Comparison of ENCODE assay signal across 12 cellular contexts in the genomic region with DNA sequence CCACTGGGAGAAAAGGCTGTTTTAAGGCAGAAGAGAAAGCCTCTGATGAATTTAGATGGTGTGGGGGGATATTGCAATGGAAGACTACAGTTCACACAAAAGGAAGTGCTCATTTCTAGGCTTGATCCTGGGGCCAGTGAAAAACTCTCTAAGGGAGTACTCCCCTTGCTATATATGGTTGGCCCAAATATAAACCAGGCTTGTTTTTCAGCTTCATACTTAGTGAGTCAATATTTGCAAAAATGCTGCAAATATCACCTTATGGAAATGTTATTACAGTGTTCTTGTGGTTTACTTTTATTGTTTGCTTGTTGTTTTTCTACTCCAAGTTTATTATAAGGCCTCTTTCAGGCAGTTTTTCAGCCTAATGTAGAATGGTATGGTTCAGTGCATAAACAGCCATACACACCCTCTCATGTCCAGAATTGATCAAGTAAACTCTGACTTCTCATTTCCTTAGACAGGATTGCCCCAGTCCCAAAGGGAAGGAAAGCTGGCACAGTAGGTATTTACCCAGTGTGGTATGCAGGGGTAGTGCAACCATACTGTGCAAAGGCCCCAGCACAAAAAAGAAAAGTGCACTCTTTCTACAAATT.
"Had no signal": no experiment of that assay in that cellular context is flagged by ENCODE, and none has a peak within 500 bp of the region (broad histone marks: within the 10 kb centered on the region; RNA-seq: fewer than 3 reads in every experiment).

No MANE protein-coding gene starts in this region.

- H2AFZ ChIP-seq: parathyroid adenoma had no signal

- H3K79me2 ChIP-seq: parathyroid adenoma had no signal

- H3K9ac ChIP-seq: parathyroid adenoma had no signal

- ATAC-seq: naive thymus-derived CD8-positive, alpha-beta T cell; stimulated activated memory B cell treated with anti-CD40 and anti-IgM and Interleukin-4, amounts not matched to agents 10 μg/mL and 1 μg/mL and 100 μg/mL, for 72 hours had no signal

- H3K4me3 ChIP-seq: thyroid gland, uterus had no signal

- H3K9me3 ChIP-seq: thyroid gland, uterus had no signal

- DNase-seq: activated CD4-positive, alpha-beta T cell treated with anti-CD3 and anti-CD28 coated beads, Interleukin-2, amount 10 ng/mL, durations not matched to agents 7 days and 5 days; activated CD8-positive, alpha-beta memory T cell treated with anti-CD3 and anti-CD28 coated beads for 24 hours; activated naive CD8-positive, alpha-beta T cell treated with anti-CD3 and anti-CD28 coated beads for 36 hours; effector memory CD4-positive, alpha-beta T cell; foreskin melanocyte; head of caudate nucleus; naive thymus-derived CD8-positive, alpha-beta T cell; thyroid gland; uterus had no signal

- H3K36me3 ChIP-seq: thyroid gland, uterus had no signal

- H3K4me1 ChIP-seq: parathyroid adenoma, thyroid gland, uterus had no signal

- H3K27ac ChIP-seq: parathyroid adenoma, thyroid gland, uterus had no signal

- H3K27me3 ChIP-seq: thyroid gland, uterus had no signal

- FAIRE-seq: TTC549 had no signal
